In the genomic region with DNA sequence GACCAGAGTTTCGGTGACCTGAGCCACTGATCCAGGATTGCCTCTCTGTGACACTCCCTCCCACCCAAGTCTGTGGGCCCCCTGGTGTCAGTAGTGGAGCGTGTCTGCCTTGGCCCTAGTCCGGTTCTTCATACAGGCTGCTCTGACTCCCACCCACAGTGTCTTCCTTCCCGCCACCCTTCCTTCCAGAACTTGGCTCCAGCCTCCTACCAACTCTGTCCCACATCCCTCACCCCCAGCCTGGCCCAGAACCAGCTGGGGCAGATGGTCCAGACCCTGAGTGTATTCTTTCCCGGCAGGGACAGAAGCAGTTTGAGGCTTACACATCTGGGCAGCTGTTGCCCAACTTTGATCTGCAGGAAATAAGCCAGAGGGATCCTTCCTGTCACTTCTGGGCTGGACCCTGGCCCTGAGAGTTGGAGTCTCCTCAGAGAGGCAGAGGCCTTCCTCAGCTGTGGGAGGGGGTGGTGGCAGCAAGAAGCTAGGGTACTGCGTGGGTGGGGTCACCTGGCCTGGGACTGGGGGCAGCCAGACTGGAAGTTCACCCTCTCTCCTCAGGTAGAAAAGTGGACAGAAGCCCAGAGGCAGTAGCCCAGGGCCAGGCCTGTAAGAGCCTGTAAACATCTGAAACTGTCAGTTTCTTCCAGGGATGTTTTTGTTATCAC, we compare ENCODE assay signal across 2 cellular contexts.
TF ChIP-seq lines count a peak whose summit lies in the region.

No MANE protein-coding gene starts in this region.

TF ChIP-seq in A549, 52 proteins besides CTCF, POLR2A, EP300 and RAD21:
- TF ChIP-seq NFE2L2 (conservative IDR thresholded peaks at IDR 0.05; ENCODE audit: low read length) (no peak), FOSL2 (IDR thresholded peaks at IDR 0.05) (no peak), FOSL2 (CRISPR knock-in tag; IDR thresholded peaks at IDR 0.05) (no peak), ZNF302 (CRISPR knock-in tag; IDR thresholded peaks at IDR 0.05) (no peak), HOXB13 (CRISPR knock-in tag; IDR thresholded peaks at IDR 0.05; ENCODE audit: low read depth) (no peak)
- TF ChIP-seq, protein P1, sequence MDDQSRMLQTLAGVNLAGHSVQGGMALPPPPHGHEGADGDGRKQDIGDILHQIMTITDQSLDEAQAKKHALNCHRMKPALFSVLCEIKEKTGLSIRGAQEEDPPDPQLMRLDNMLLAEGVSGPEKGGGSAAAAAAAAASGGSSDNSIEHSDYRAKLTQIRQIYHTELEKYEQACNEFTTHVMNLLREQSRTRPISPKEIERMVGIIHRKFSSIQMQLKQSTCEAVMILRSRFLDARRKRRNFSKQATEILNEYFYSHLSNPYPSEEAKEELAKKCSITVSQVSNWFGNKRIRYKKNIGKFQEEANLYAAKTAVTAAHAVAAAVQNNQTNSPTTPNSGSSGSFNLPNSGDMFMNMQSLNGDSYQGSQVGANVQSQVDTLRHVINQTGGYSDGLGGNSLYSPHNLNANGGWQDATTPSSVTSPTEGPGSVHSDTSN (IDR thresholded peaks at IDR 0.05), result no peak
- TF ChIP-seq, protein P2, sequence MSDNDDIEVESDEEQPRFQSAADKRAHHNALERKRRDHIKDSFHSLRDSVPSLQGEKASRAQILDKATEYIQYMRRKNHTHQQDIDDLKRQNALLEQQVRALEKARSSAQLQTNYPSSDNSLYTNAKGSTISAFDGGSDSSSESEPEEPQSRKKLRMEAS (IDR thresholded peaks at IDR 0.05), result no peak

TF ChIP-seq in K562, 482 proteins besides CTCF, POLR2A, EP300 and RAD21:
- TF ChIP-seq EWSR1 (IDR thresholded peaks at IDR 0.05; ENCODE audit: borderline replicate concordance, low read depth, partially characterized antibody) (no peak), DMBX1 (CRISPR knock-in tag; IDR thresholded peaks at IDR 0.05; ENCODE audit: borderline replicate concordance) (no peak), FOXK1 (CRISPR knock-in tag; IDR thresholded peaks at IDR 0.05; ENCODE audit: borderline replicate concordance) (0 out of 2 replicates have a peak, but pooled peaks have one; percentile 22), EGR1 (conservative IDR thresholded peaks at IDR 0.05) (peak; percentile 21; the same call in 1 of the 2 replicates), KAT8 (IDR thresholded peaks at IDR 0.05; ENCODE audit: low read depth) (no peak)
- TF ChIP-seq, protein P3, sequence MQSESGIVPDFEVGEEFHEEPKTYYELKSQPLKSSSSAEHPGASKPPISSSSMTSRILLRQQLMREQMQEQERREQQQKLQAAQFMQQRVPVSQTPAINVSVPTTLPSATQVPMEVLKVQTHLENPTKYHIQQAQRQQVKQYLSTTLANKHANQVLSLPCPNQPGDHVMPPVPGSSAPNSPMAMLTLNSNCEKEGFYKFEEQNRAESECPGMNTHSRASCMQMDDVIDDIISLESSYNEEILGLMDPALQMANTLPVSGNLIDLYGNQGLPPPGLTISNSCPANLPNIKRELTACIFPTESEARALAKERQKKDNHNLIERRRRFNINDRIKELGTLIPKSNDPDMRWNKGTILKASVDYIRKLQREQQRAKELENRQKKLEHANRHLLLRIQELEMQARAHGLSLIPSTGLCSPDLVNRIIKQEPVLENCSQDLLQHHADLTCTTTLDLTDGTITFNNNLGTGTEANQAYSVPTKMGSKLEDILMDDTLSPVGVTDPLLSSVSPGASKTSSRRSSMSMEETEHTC (IDR thresholded peaks at IDR 0.05), result no peak
- TF ChIP-seq, protein P4, sequence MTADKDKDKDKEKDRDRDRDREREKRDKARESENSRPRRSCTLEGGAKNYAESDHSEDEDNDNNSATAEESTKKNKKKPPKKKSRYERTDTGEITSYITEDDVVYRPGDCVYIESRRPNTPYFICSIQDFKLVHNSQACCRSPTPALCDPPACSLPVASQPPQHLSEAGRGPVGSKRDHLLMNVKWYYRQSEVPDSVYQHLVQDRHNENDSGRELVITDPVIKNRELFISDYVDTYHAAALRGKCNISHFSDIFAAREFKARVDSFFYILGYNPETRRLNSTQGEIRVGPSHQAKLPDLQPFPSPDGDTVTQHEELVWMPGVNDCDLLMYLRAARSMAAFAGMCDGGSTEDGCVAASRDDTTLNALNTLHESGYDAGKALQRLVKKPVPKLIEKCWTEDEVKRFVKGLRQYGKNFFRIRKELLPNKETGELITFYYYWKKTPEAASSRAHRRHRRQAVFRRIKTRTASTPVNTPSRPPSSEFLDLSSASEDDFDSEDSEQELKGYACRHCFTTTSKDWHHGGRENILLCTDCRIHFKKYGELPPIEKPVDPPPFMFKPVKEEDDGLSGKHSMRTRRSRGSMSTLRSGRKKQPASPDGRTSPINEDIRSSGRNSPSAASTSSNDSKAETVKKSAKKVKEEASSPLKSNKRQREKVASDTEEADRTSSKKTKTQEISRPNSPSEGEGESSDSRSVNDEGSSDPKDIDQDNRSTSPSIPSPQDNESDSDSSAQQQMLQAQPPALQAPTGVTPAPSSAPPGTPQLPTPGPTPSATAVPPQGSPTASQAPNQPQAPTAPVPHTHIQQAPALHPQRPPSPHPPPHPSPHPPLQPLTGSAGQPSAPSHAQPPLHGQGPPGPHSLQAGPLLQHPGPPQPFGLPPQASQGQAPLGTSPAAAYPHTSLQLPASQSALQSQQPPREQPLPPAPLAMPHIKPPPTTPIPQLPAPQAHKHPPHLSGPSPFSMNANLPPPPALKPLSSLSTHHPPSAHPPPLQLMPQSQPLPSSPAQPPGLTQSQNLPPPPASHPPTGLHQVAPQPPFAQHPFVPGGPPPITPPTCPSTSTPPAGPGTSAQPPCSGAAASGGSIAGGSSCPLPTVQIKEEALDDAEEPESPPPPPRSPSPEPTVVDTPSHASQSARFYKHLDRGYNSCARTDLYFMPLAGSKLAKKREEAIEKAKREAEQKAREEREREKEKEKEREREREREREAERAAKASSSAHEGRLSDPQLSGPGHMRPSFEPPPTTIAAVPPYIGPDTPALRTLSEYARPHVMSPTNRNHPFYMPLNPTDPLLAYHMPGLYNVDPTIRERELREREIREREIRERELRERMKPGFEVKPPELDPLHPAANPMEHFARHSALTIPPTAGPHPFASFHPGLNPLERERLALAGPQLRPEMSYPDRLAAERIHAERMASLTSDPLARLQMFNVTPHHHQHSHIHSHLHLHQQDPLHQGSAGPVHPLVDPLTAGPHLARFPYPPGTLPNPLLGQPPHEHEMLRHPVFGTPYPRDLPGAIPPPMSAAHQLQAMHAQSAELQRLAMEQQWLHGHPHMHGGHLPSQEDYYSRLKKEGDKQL (CRISPR knock-in tag; IDR thresholded peaks at IDR 0.05; ENCODE audit: borderline replicate concordance), result no peak
